Comparison of ENCODE assay signal across 10 cellular contexts in genomic region chr21:37373539-37373938, GRCh38. TPM values are rescaled to one million over a fixed set of nuclear protein-coding genes. Genes with fewer than 3 reads are reported as not detected.
A peak's percentile ranks its signal among the peaks of the same experiment; 100 is the strongest.
DNase-seq lines count a peak whose midpoint lies in the region; ATAC-seq, FAIRE-seq and TF ChIP-seq lines count a peak whose summit lies in the region.
"Had no signal": no experiment of that assay in that cellular context is flagged by ENCODE, and none has a peak within 500 bp of the region (broad histone marks: within the 10 kb centered on the region; RNA-seq: fewer than 3 reads in every experiment).

No MANE protein-coding gene starts in this region.

- H3K4me2 ChIP-seq in OCI-LY7 (ENCODE audit: low read length): peak overlapping the region; percentile 12; the same call in 1 of the 2 replicates
- peak overlapping the region; percentile 67 for H3K4me2 ChIP-seq in K562 (ENCODE audit: insufficient read depth, low read length)

- in situ Hi-C loops in K562 (cut with MboI): no loop called here

- H3K27me3 ChIP-seq in K562 (ENCODE audit: control insufficient read depth in 2 of 2, insufficient read depth in 2 of 2, low read length in 2 of 2) (no peaks in the 10 kb centered on the region), neutrophil (no peaks in the 10 kb centered on the region)
- H3K27me3 ChIP-seq: ovary had no signal

- no peaks in the 10 kb centered on the region for H3K9me1 ChIP-seq in K562 (ENCODE audit: control insufficient read depth, insufficient read depth, low read length)

- H3K27ac ChIP-seq in OCI-LY7 (ENCODE audit: low read depth, low read length, poor library complexity, severe bottlenecking): no peak overlapping the region
- H3K27ac ChIP-seq in K562 (ENCODE audit: extremely low read depth, low read depth, low read length): peak overlapping the region; percentile 10; the same call in 2 of the 3 replicates
- peak overlapping the region; percentile 62 for H3K27ac ChIP-seq in neutrophil
- H3K27ac ChIP-seq: ovary had no signal

- ATAC-seq in K562: peak; percentile 11; the same call in 2 of the 3 replicates
- ATAC-seq in GM19035 (IDR thresholded peaks at IDR 0.05; ENCODE audit: unreplicated experiment): no peak
- no peak for ATAC-seq in HG03378 (IDR thresholded peaks at IDR 0.05; ENCODE audit: unreplicated experiment)

- H2AFZ ChIP-seq in OCI-LY7 (ENCODE audit: low read length): no peak overlapping the region
- H2AFZ ChIP-seq in K562 (ENCODE audit: low read depth, low read length): no peak overlapping the region

- CTCF ChIA-PET in OCI-LY7 (lab: Charles Lee; ENCODE audit: unreplicated experiment): no interaction called here
- CTCF ChIA-PET in K562 (lab: Yijun Ruan, JAX; ENCODE audit: low intra/inter-chr PET ratio): no interaction called here

- BruUV-seq in OCI-LY7 (replicated peaks; lab: Mats Ljungman, UMichigan) (no TSS peak), K562 (replicated peaks; lab: Mats Ljungman, UMichigan) (no TSS peak)

- H3K4me1 ChIP-seq in OCI-LY7 (ENCODE audit: insufficient read depth, low read length, poor library complexity, severe bottlenecking) (peaks cover 53% of the 10 kb centered on the region), K562 (replicated peaks in 1 of 2; ENCODE audit: control insufficient read depth in 2 of 2, insufficient read depth in 2 of 2, low read length in 2 of 2) (peaks cover 17 to 50% of the 10 kb centered on the region in 2 experiments; a peak in 4 of 5 replicates), neutrophil (ENCODE audit: control insufficient read depth in 1 of 2, insufficient read depth in 1 of 2, low read depth in 1 of 2, low read length in 1 of 2) (peaks cover 67 to 95% of the 10 kb centered on the region in 2 experiments)

- no peak for FAIRE-seq in K562 (lab: Jason Lieb, UNC)

- H3K9me3 ChIP-seq in OCI-LY7 (ENCODE audit: low read length) (no peaks in the 10 kb centered on the region), K562 (replicated peaks; ENCODE audit: control insufficient read depth, insufficient read depth, low read depth, low read length) (no peaks in the 10 kb centered on the region), neutrophil (no peaks in the 10 kb centered on the region)
- H3K9me3 ChIP-seq: ovary had no signal

- POLR2A ChIA-PET in OCI-LY7 (lab: Charles Lee): interaction anchor here (0.5 to 1.8 kb wide), 6 partner anchors 8 to 1094 kb away, joined by 3 to 6 read pairs (median 4); no protein-coding TSS in a partner anchor
- POLR2A ChIA-PET in K562 (lab: Yijun Ruan, JAX): interaction anchor here (1.1 to 10.5 kb wide), 6 partner anchors 9 to 149 kb away, joined by 3 to 109 read pairs (median 4); partner anchors contain the start of gene VPS26C

- no peak for TF ChIP-seq RAD21 in K562 (CRISPR knock-in tag; conservative IDR thresholded peaks at IDR 0.05 in 1 of 2, IDR thresholded peaks at IDR 0.05 in 1 of 2)

- TF ChIP-seq EP300 in K562 (IDR thresholded peaks at IDR 0.05; ENCODE audit: low read length): no peak

- H3K36me3 ChIP-seq in OCI-LY7 (ENCODE audit: insufficient read depth, low read length): peaks cover 29% of the 10 kb centered on the region
- H3K36me3 ChIP-seq in K562 (ENCODE audit: control insufficient read depth, insufficient read depth, low read length): peaks cover 11% of the 10 kb centered on the region
- no peaks in the 10 kb centered on the region for H3K36me3 ChIP-seq in neutrophil
- H3K36me3 ChIP-seq: ovary had no signal

- no peaks in the 10 kb centered on the region for H3K9me2 ChIP-seq in OCI-LY7 (ENCODE audit: insufficient read depth, low read length)

- DNase-seq in EL (peak; percentile 43), OCI-LY7 (ENCODE audit: low spot score) (no peak), K562 (ENCODE audit: extremely low read depth in 1 of 4, low spot score in 3 of 4) (peak in 2 of 4 experiments; percentile 38), NCI-H748 treated with DMSO at 0.1 percent for 48 hours (lab: John Stamatoyannopoulos, UW) (no peak)
- DNase-seq: activated CD4-positive, alpha-beta T cell treated with anti-CD3 and anti-CD28 coated beads, Interleukin-2, amount 50 U/mL, for 1 hour; ovary; stimulated activated CD4-positive, alpha-beta T cell treated with anti-CD3 and anti-CD28 coated beads, Interleukin-4, amount 100 ng/mL, for 1 hour had no signal

- 4% methylated on average over 1 of the region's 1 CpG for WGBS in K562 (ENCODE audit: insufficient coverage, low coverage, missing lambda C conversion rate)

- H4K20me1 ChIP-seq in OCI-LY7 (ENCODE audit: insufficient read depth, low read length): peaks cover 76% of the 10 kb centered on the region
- H4K20me1 ChIP-seq in K562 (replicated peaks; ENCODE audit: control insufficient read depth, insufficient read depth, low read length): peaks cover 28% of the 10 kb centered on the region

- 0 out of 4 replicates have a peak overlapping the region, but pooled peaks of 1 of the 2 experiments have one; percentile 22 for H3K9ac ChIP-seq in K562 (ENCODE audit: insufficient read depth in 1 of 2, low read depth in 2 of 2, low read length in 2 of 2)

- no peak for TF ChIP-seq POLR2A in K562 (conservative IDR thresholded peaks at IDR 0.05)

- TF ChIP-seq CTCF in OCI-LY7 (conservative IDR thresholded peaks at IDR 0.05; ENCODE audit: low read length) (no peak), K562 (IDR thresholded peaks at IDR 0.05 in 2 of 3, conservative IDR thresholded peaks at IDR 0.05 in 1 of 3; ENCODE audit: insufficient read depth in 2 of 3, low read depth in 1 of 3, low read length in 3 of 3) (no peak), neutrophil (IDR thresholded peaks at IDR 0.05) (no peak)

- H3K79me2 ChIP-seq in OCI-LY7 (ENCODE audit: insufficient read depth, low read depth, low read length) (peaks cover 100% of the 10 kb centered on the region), K562 (ENCODE audit: control insufficient read depth, insufficient read depth, low read length) (peaks cover 100% of the 10 kb centered on the region)

- H3K4me3 ChIP-seq in OCI-LY7 (ENCODE audit: low read depth, low read length, poor library complexity, severe bottlenecking): no peak overlapping the region
- no peak overlapping the region for H3K4me3 ChIP-seq in K562
- no peak overlapping the region for H3K4me3 ChIP-seq in neutrophil (ENCODE audit: low read depth in 1 of 2, low read length in 1 of 2)
- H3K4me3 ChIP-seq: ovary had no signal

- intact Hi-C loops in OCI-LY7 (cut with micrococcal nuclease; ENCODE audit: unreplicated experiment) (no loop called here), K562 (cut with micrococcal nuclease) (loop anchor here (5.0 to 10.0 kb wide), 2 partner anchors 64 to 289 kb away; no protein-coding TSS in a partner anchor)

TF ChIP-seq in K562, 482 proteins besides CTCF, POLR2A, EP300 and RAD21 (continues in another document):
- TF ChIP-seq ZKSCAN1 (IDR thresholded peaks at IDR 0.05; ENCODE audit: low read depth, low read length): no peak
- TF ChIP-seq MED1 (CRISPR knock-in tag; IDR thresholded peaks at IDR 0.05; ENCODE audit: borderline replicate concordance): no peak
- no peak for TF ChIP-seq RFX5 (IDR thresholded peaks at IDR 0.05; ENCODE audit: low read depth, low read length)
- TF ChIP-seq THRAP3 (IDR thresholded peaks at IDR 0.05; ENCODE audit: borderline replicate concordance): no peak
- TF ChIP-seq, protein P1, sequence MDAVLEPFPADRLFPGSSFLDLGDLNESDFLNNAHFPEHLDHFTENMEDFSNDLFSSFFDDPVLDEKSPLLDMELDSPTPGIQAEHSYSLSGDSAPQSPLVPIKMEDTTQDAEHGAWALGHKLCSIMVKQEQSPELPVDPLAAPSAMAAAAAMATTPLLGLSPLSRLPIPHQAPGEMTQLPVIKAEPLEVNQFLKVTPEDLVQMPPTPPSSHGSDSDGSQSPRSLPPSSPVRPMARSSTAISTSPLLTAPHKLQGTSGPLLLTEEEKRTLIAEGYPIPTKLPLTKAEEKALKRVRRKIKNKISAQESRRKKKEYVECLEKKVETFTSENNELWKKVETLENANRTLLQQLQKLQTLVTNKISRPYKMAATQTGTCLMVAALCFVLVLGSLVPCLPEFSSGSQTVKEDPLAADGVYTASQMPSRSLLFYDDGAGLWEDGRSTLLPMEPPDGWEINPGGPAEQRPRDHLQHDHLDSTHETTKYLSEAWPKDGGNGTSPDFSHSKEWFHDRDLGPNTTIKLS (IDR thresholded peaks at IDR 0.05; ENCODE audit: borderline replicate concordance, low read depth): no peak
- TF ChIP-seq ARID1B (IDR thresholded peaks at IDR 0.05): no peak
- TF ChIP-seq, protein P2, sequence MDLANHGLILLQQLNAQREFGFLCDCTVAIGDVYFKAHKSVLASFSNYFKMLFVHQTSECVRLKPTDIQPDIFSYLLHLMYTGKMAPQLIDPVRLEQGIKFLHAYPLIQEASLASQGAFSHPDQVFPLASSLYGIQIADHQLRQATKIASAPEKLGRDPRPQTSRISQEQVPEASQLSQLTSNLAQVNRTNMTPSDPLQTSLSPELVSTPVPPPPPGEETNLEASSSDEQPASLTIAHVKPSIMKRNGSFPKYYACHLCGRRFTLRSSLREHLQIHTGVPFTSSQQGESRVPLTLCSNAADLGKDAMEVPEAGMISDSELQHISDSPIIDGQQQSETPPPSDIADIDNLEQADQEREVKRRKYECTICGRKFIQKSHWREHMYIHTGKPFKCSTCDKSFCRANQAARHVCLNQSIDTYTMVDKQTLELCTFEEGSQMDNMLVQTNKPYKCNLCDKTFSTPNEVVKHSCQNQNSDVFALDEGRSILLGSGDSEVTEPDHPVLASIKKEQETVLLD (IDR thresholded peaks at IDR 0.05): no peak

RNA-seq across cellular contexts. Expression of gene DYRK1A, which starts 7.0 kb away (rescaled TPM):
- total RNA-seq in OCI-LY7 (2014; rRNA removed; shearing (Covaris generic)): 46.3 and 58.4 TPM in 2 replicates
- total RNA-seq in OCI-LY7 (2022) (65.1 and 67.1 TPM in 2 replicates), K562 (2014; rRNA removed) (40.2 and 42.3 TPM in 2 replicates), K562 (2014; rRNA removed; fragmentation: Illumina TruSeq; extraction: Trizol) (58.9 and 66.8 TPM in 2 replicates), K562 (2015; rRNA removed; fragmentation: Illumina TruSeq; extraction: Trizol) (55.3 and 57.7 TPM in 2 replicates), K562 (2021) (55.8 and 64.8 TPM in 2 replicates)
- total RNA-seq in K562 (2011; cell fraction: chromatin; rRNA removed; ENCODE audit: low replicate concordance): 104 and 251 TPM in 2 replicates
- total RNA-seq in K562 (2011; cell fraction: nucleolus; rRNA removed): 52.7 and 60.7 TPM in 2 replicates
- 126 and 183 TPM in 2 replicates for total RNA-seq in K562 (2011; cell fraction: nucleoplasm; rRNA removed)
- polyA plus RNA-seq in K562 (2011; rRNA removed) (59.9 and 65.9 TPM in 2 replicates), K562 (2014; fragmentation: Illumina TruSeq; extraction: Trizol) (35.5 and 36.5 TPM in 2 replicates), K562 (2014; fragmentation: Nextera tagmentation; extraction: Ambion mirVana) (10 to 100 TPM in 1 of 2 experiments, 1 to 10 TPM in 1; 3.7 to 13.2 TPM), K562 (2014; rRNA removed) (29.1 and 32.7 TPM in 2 replicates)
- polyA plus RNA-seq in K562 (2011; cell fraction: cytosol; rRNA removed): 49.8 and 58.2 TPM in 2 replicates
- 116 and 121 TPM in 2 replicates for polyA plus RNA-seq in K562 (2011; cell fraction: nucleus; rRNA removed)
- polyA plus RNA-seq in K562 (2012): 20.9 and 26.2 TPM in 2 replicates
- 174 and 176 TPM in 2 replicates for polyA minus RNA-seq in K562 (2011; rRNA and poly(A)+ RNA removed)
- polyA minus RNA-seq in K562 (2011; cell fraction: cytosol; rRNA and poly(A)+ RNA removed): 62.1 and 76.3 TPM in 2 replicates
- polyA minus RNA-seq in K562 (2011; cell fraction: nucleus; rRNA and poly(A)+ RNA removed): 102 and 169 TPM in 2 replicates
